11 cellular contexts compared by ENCODE assay signal in the genomic region with DNA sequence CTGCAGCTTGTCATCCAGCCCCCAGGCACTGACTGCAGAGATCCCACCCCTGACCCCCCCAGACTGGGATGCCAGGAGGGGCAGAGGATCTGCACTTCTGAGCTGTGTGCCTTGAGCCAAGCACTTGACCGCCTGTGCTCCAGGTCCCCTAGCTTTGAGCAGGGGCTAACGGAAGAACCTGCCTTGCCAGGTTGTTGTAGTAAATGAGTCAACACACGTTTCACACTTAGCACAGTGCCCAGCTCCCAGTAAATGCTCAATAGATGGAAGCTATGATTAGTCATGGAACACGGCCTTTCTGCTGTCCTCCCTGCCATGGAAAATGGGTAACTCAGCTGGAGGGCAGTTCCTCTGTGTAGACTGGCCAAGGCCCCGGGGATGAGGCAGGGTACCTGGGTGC. TPM values are rescaled to one million over a fixed set of nuclear protein-coding genes. Genes with fewer than 3 reads are reported as not detected.
DNase-seq lines count a peak whose midpoint lies in the region; ATAC-seq, FAIRE-seq and TF ChIP-seq lines count a peak whose summit lies in the region.
"Had no signal": no experiment of that assay in that cellular context is flagged by ENCODE, and none has a peak within 500 bp of the region (broad histone marks: within the 10 kb centered on the region; RNA-seq: fewer than 3 reads in every experiment).

No MANE protein-coding gene starts in this region.

- H3K4me3 ChIP-seq in epithelial cell of esophagus (ENCODE audit: low read length), result no peak overlapping the region
- H3K4me3 ChIP-seq: ascending aorta had no signal

- peak; percentile 47 for FAIRE-seq in RCC 7860 (lab: Jason Lieb, UNC)

- DNase-seq in DMS53 (lab: John Stamatoyannopoulos, UW), result peak; percentile 38
- no peak for DNase-seq in DMS53 treated with DMSO at 0.1 percent for 48 hours (lab: John Stamatoyannopoulos, UW; ENCODE audit: unreplicated experiment)
- DNase-seq in RCC 7860 (ENCODE audit: low spot score), result peak; percentile 37
- peak; percentile 89 for DNase-seq in epithelial cell of esophagus (ENCODE audit: low read depth)
- peak; percentile 78 for DNase-seq in renal cortical epithelial cell (ENCODE audit: low read depth)
- DNase-seq in stimulated activated CD4-positive, alpha-beta T cell treated with anti-CD3 and anti-CD28 coated beads, Interleukin-12 subunit alpha, Interleukin-12 subunit beta, amount 100 ng/mL, for 4 hours, result no peak
- no peak for DNase-seq in NCI-H345 (lab: John Stamatoyannopoulos, UW)
- DNase-seq in Right ventricle myocardium superior, result no peak
- DNase-seq: activated T-cell treated with anti-CD3 and anti-CD28 coated beads for 4 hours, DMS 273 treated with DMSO at 0.1 percent for 48 hours had no signal

- TF ChIP-seq CTCF in epithelial cell of esophagus (IDR thresholded peaks at IDR 0.05; ENCODE audit: insufficient read depth, low read depth, low read length, missing control alignments), result no peak

- ATAC-seq in Right ventricle myocardium superior (ENCODE audit: poor library complexity), result no peak

- intact Hi-C loops in Right ventricle myocardium superior (cut with DNase I), result no loop called here

RNA-seq across cellular contexts. Expression of a gene that starts 24.1 kb away (rescaled TPM):
- total RNA-seq in renal cortical epithelial cell (34.0 and 42.0 TPM in 2 replicates), Right ventricle myocardium superior (4.4 TPM)

RNA-seq across cellular contexts. Expression of a gene that starts 30.0 kb away (rescaled TPM):
- 39.5 and 42.0 TPM in 2 replicates for total RNA-seq in renal cortical epithelial cell
- total RNA-seq in Right ventricle myocardium superior, result 29.3 TPM

Comparison
In these comparisons a context has a peak if more than half of its experiments do, and no peak if none do; other contexts are left out.
1. DNase-seq: peak in DMS53 (single experiment), RCC 7860 (single experiment), epithelial cell of esophagus (single experiment) and renal cortical epithelial cell (single experiment); none in DMS53 treated with DMSO at 0.1 percent for 48 hours (single experiment), stimulated activated CD4-positive, alpha-beta T cell treated with anti-CD3 and anti-CD28 coated beads, Interleukin-12 subunit alpha, Interleukin-12 subunit beta, amount 100 ng/mL, for 4 hours (single experiment), NCI-H345 (single experiment) and Right ventricle myocardium superior (single experiment).